Comparison of ENCODE assay signal across 8 cellular contexts in the genomic region with DNA sequence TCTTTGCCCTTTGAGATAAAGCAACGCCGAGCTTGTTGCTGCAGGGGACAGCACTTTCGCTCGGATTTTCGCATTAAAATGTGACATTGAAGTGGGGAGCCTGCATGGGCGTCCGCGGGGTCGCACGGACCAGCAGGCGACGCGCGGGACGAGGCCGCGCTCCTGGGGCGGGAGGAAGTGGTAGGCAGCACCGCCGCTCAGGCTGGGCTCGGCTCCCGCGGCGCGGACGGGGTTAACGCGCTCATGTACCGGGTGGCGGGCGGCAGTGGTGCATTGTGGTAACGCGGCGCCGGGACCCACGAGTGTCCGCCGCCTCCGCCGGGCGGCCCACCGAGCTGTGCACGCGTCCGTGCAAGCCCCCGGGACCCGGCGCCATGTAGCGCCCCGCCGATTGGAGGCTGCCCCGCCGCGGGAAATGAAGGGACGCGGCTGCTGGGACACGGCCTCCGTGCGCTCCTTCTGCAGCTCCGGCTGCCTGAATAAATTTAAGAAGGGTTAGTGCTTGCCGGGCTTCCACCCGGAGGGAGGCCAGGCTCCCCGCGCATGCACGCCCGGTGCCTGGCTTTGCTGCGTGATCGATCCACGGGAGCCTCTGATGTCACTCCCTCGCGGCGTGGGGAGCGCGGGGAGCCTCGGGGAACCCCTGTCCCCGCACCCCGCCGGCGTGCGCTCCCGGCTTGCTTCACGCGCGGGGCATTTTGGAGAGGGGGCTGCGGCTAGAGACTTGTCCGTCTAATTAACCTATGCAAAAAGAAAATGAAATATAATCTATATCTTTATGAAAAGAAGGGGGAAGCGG.
A peak's percentile ranks its signal among the peaks of the same experiment; 100 is the strongest.
DNase-seq lines count a peak whose midpoint lies in the region; ATAC-seq and TF ChIP-seq lines count a peak whose summit lies in the region.

No MANE protein-coding gene starts in this region.

- peak; percentile 16 for DNase-seq in activated naive CD4-positive, alpha-beta T cell treated with anti-CD3 and anti-CD28 coated beads, Interleukin-2, amount 50 U/mL, for 16 hours
- DNase-seq in heart left ventricle (no peak), retina (peak; percentile 69), NCI-H2196 (lab: John Stamatoyannopoulos, UW; ENCODE audit: unreplicated experiment) (no peak), AML-193 (lab: John Stamatoyannopoulos, UW) (no peak), EL (no peak)

- CTCF ChIA-PET in HEK293 (lab: Yijun Ruan, JAX): interaction anchor here (0.8 kb wide), 1 partner anchor 98 kb away, joined by 3 read pairs; no protein-coding TSS in a partner anchor

- TF ChIP-seq CTCF in HEK293 (tag by site-specific recombination; IDR thresholded peaks at IDR 0.05) (no peak), heart left ventricle (IDR thresholded peaks at IDR 0.05) (no peak)

- ATAC-seq in heart left ventricle (peak in 3 of 4 donors; percentile 22 to 76 (median 56)), HG03432 (IDR thresholded peaks at IDR 0.05; ENCODE audit: unreplicated experiment) (no peak)

- intact Hi-C loops in heart left ventricle (cut with DNase I): no loop called here

- H3K4me1 ChIP-seq in HEK293 (ENCODE audit: control insufficient read depth, insufficient read depth, low read length) (no peaks in the 10 kb centered on the region), heart left ventricle (peaks cover 0 to 14% (median 8%) of the 10 kb centered on the region in 12 donors)

- H3K27me3 ChIP-seq in heart left ventricle: peaks cover 0 to 42% (median 24%) of the 10 kb centered on the region in 9 donors

- WGBS in heart left ventricle, 4 donors: 7 to 13% (median 9%) methylated on average over 46 to 87 of the region's 87 CpGs

- H3K36me3 ChIP-seq in HEK293 (ENCODE audit: control insufficient read depth in 2 of 2, insufficient read depth in 1 of 2, low read length in 2 of 2): no peaks in the 10 kb centered on the region
- H3K36me3 ChIP-seq in heart left ventricle: no peaks in the 10 kb centered on the region

- POLR2A ChIA-PET in HEK293 (lab: Yijun Ruan, JAX): no interaction called here

- no peak for TF ChIP-seq POLR2A in heart left ventricle (IDR thresholded peaks at IDR 0.05)

- peak overlapping the region; percentile 20 for H3K4me3 ChIP-seq in HEK293 (ENCODE audit: low read depth, low read length)
- peak overlapping the region; percentile 24 to 65 (median 52) for H3K4me3 ChIP-seq in heart left ventricle

- no peak overlapping the region for H3K27ac ChIP-seq in HEK293 (ENCODE audit: extremely low read depth, low read depth, low read length)
- no peak overlapping the region for H3K27ac ChIP-seq in heart left ventricle

- no peaks in the 10 kb centered on the region for H3K9me3 ChIP-seq in HEK293 (ENCODE audit: control insufficient read depth, insufficient read depth, low read depth, low read length)
- no peaks in the 10 kb centered on the region for H3K9me3 ChIP-seq in heart left ventricle

TF ChIP-seq in HEK293, 187 proteins besides CTCF, POLR2A, EP300 and RAD21:
- TF ChIP-seq ZBTB49 (tag by site-specific recombination; IDR thresholded peaks at IDR 0.05; ENCODE audit: low read depth) (no peak), ZBTB26 (tag by site-specific recombination; optimal IDR thresholded peaks at IDR 0.05) (peak; percentile 59)
- TF ChIP-seq, protein P1, sequence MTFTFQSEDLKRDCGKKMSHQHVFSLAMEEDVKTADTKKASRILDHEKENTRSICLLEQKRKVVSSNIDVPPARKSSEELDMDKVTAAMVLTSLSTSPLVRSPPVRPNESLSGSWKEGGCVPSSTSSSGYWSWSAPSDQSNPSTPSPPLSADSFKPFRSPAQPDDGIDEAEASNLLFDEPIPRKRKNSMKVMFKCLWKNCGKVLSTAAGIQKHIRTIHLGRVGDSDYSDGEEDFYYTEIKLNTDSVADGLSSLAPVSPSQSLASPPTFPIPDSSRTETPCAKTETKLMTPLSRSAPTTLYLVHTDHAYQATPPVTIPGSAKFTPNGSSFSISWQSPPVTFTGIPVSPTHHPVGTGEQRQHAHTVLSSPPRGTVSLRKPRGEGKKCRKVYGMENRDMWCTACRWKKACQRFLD (tag by site-specific recombination; IDR thresholded peaks at IDR 0.05): no peak

Comparison
In these comparisons a context has a peak if more than half of its experiments do, and no peak if none do; other contexts are left out.
1. DNase-seq: peak in activated naive CD4-positive, alpha-beta T cell treated with anti-CD3 and anti-CD28 coated beads, Interleukin-2, amount 50 U/mL, for 16 hours (single experiment) and retina (single experiment); none in heart left ventricle (0 of 5), NCI-H2196 (single experiment), AML-193 (0 of 2) and EL (single experiment).